8 cellular contexts compared by ENCODE assay signal in the genomic region with DNA sequence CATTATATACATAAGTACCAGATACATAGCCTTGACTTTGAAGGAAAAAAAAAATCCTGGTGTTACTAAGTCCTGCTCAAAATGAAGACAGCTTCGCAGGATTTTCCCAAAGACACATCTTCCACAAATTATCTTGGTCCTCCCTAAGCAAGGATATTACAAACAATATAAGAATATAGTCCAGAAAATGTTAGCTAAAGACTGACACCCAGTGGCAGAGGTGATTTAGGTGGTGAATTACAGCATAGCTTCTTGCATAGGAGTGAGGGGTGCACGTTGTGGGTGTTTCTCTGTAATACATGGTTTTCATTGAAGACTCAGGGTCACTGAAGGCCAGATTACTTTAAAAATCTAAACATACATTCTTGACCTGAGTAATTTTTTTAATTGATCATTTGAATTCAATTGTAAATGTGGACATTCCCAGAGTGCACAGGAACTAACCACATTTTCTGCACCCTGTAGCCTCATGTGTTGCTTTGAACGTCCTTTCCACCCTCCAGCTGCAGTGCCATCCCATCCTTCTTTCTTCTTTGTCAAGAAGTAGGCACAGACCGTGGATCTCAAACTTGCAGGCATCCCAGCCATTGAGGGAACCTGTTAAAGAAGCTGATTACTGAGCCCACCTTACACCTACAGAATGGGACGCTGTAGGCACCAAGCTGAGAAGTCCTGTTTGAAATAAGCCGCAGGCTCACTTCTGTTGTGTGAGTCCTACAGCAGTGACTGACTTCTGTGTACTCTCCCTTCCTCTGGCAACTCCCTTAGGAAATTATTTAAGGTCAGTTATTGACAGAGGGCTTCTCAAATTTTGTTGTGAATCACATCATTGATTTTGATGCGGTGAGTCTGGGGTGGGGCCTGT.
DNase-seq lines count a peak whose midpoint lies in the region; ATAC-seq lines count a peak whose summit lies in the region.

No MANE protein-coding gene starts in this region.

- DNase-seq in activated CD4-positive, alpha-beta T cell treated with anti-CD3 and anti-CD28 coated beads for 48 hours, result peak; percentile 25
- DNase-seq in activated CD4-positive, alpha-beta T cell treated with anti-CD3 and anti-CD28 coated beads for 1 hour, result no peak
- DNase-seq in HS-5 (ENCODE audit: low read depth), result peak; percentile 14
- peak; percentile 37 for DNase-seq in RPMI7951 (ENCODE audit: low read depth)
- DNase-seq in fibroblast of gingiva (ENCODE audit: low read depth), result peak; percentile 14
- no peak for DNase-seq in sciatic nerve (ENCODE audit: low spot score)
- DNase-seq in activated CD8-positive, alpha-beta memory T cell treated with anti-CD3 and anti-CD28 coated beads, Interleukin-2, amount 50 U/mL, for 4 hours, result no peak

- peak; percentile 60 for ATAC-seq in sciatic nerve
- no peak for ATAC-seq in GM19023 (IDR thresholded peaks at IDR 0.05; ENCODE audit: unreplicated experiment)

- intact Hi-C loops in sciatic nerve (cut with DNase I), result loop anchor here (10.0 kb wide), 1 partner anchor 110 kb away; no protein-coding TSS in a partner anchor

Comparison
In these comparisons a context has a peak if more than half of its experiments do, and no peak if none do; other contexts are left out.
1. DNase-seq: peak in activated CD4-positive, alpha-beta T cell treated with anti-CD3 and anti-CD28 coated beads for 48 hours (single experiment), HS-5 (single experiment), RPMI7951 (single experiment) and fibroblast of gingiva (single experiment); none in activated CD4-positive, alpha-beta T cell treated with anti-CD3 and anti-CD28 coated beads for 1 hour (single experiment), sciatic nerve (single experiment) and activated CD8-positive, alpha-beta memory T cell treated with anti-CD3 and anti-CD28 coated beads, Interleukin-2, amount 50 U/mL, for 4 hours (single experiment).